In genomic region chr3:76965122-76965725, GRCh38 we compare ENCODE assay signal across 21 cellular contexts.
DNase-seq lines count a peak whose midpoint lies in the region; ATAC-seq, FAIRE-seq and TF ChIP-seq lines count a peak whose summit lies in the region.
"Had no signal": no experiment of that assay in that cellular context is flagged by ENCODE, and none has a peak within 500 bp of the region (broad histone marks: within the 10 kb centered on the region; RNA-seq: fewer than 3 reads in every experiment).

No MANE protein-coding gene starts in this region.

- no peak overlapping the region for H2BK5ac ChIP-seq in neuronal stem cell (ENCODE audit: low read length)

- no peak for TF ChIP-seq POLR2A in gastroesophageal sphincter (IDR thresholded peaks at IDR 0.05)

- WGBS in neuronal stem cell (ENCODE audit: extremely low coverage in 2 of 2, insufficient read length in 2 of 2, insufficient replicate concordance in 1 of 2), 2 donors = no CpG with 5 or more reads among the region's 4 CpGs
- 58 to 64% methylated on average over 4 of the region's 4 CpGs for WGBS in gastroesophageal sphincter (ENCODE audit: low coverage in 1 of 2), 2 donors

- no peak overlapping the region for H2BK120ac ChIP-seq in neuronal stem cell (ENCODE audit: low read depth, low read length)

- H3K9ac ChIP-seq in kidney (ENCODE audit: low read length in 2 of 2) = no peak overlapping the region
- no peak overlapping the region for H3K9ac ChIP-seq in neuronal stem cell (ENCODE audit: low read depth, low read length, poor library complexity)
- H3K9ac ChIP-seq: GM23248 had no signal

- H3K18ac ChIP-seq in neuronal stem cell (ENCODE audit: low read length) = no peak overlapping the region

- no peak overlapping the region for H2AK5ac ChIP-seq in neuronal stem cell (ENCODE audit: low read depth, low read length)

- H3K9me3 ChIP-seq in kidney (ENCODE audit: control insufficient read depth in 1 of 2, low read length in 2 of 2) = no peaks in the 10 kb centered on the region
- no peaks in the 10 kb centered on the region for H3K9me3 ChIP-seq in neuronal stem cell (replicated peaks in 1 of 2; ENCODE audit: control insufficient read depth in 2 of 2, insufficient read depth in 1 of 2, low read depth in 1 of 2, low read length in 2 of 2)
- no peaks in the 10 kb centered on the region for H3K9me3 ChIP-seq in gastroesophageal sphincter
- H3K9me3 ChIP-seq: BE2C, SJSA1 had no signal

- no peaks in the 10 kb centered on the region for H3K79me1 ChIP-seq in neuronal stem cell (ENCODE audit: low read depth, low read length)

- H3K27me3 ChIP-seq in bronchial epithelial cell (ENCODE audit: control insufficient read depth, insufficient read depth, low read length) (no peaks in the 10 kb centered on the region), neuronal stem cell (ENCODE audit: control insufficient read depth in 3 of 3, insufficient read depth in 3 of 3, low read depth in 1 of 3, low read length in 3 of 3) (no peaks in the 10 kb centered on the region), gastroesophageal sphincter (no peaks in the 10 kb centered on the region)
- H3K27me3 ChIP-seq: BE2C, SJSA1 had no signal

- no peaks in the 10 kb centered on the region for H3K36me3 ChIP-seq in bronchial epithelial cell (ENCODE audit: control insufficient read depth, insufficient read depth, low read length)
- H3K36me3 ChIP-seq in kidney (ENCODE audit: control insufficient read depth in 1 of 2, insufficient read depth in 2 of 2, low read length in 2 of 2) = no peaks in the 10 kb centered on the region
- H3K36me3 ChIP-seq in neuronal stem cell (replicated peaks in 1 of 2; ENCODE audit: control insufficient read depth in 2 of 2, insufficient read depth in 2 of 2, low read length in 2 of 2) = no peaks in the 10 kb centered on the region
- no peaks in the 10 kb centered on the region for H3K36me3 ChIP-seq in gastroesophageal sphincter
- H3K36me3 ChIP-seq: BE2C, SJSA1 had no signal

- peak overlapping the region; percentile 48 for H2AFZ ChIP-seq in neuronal stem cell (ENCODE audit: low read length)
- H2AFZ ChIP-seq: GM23248 had no signal

- H3K23ac ChIP-seq in neuronal stem cell (ENCODE audit: low read depth, low read length, poor library complexity) = no peak overlapping the region

- FAIRE-seq in bronchial epithelial cell (lab: Jason Lieb, UNC) = no peak
- no peak for FAIRE-seq in kidney (lab: Jason Lieb, UNC)
- FAIRE-seq: A204.1, K562 had no signal

- no peak overlapping the region for H3K4ac ChIP-seq in neuronal stem cell (ENCODE audit: low read length)

- no peaks in the 10 kb centered on the region for H3K4me1 ChIP-seq in kidney (ENCODE audit: control insufficient read depth in 1 of 2, insufficient read depth in 1 of 2, low read depth in 1 of 2, low read length in 2 of 2)
- H3K4me1 ChIP-seq in neuronal stem cell (ENCODE audit: control insufficient read depth in 2 of 2, insufficient read depth in 1 of 2, low read depth in 1 of 2, low read length in 2 of 2) = peaks cover 2 to 5% of the 10 kb centered on the region in 2 donors
- H3K4me1 ChIP-seq in gastroesophageal sphincter = no peaks in the 10 kb centered on the region
- H3K4me1 ChIP-seq: BE2C, SJSA1 had no signal

- H2BK15ac ChIP-seq in neuronal stem cell (ENCODE audit: low read length) = no peak overlapping the region

- TF ChIP-seq CTCF in bronchial epithelial cell (IDR thresholded peaks at IDR 0.05; ENCODE audit: insufficient read depth, low read length, severe bottlenecking) (no peak), kidney (IDR thresholded peaks at IDR 0.05; ENCODE audit: borderline replicate concordance, extremely low read depth, insufficient read depth) (no peak), gastroesophageal sphincter (IDR thresholded peaks at IDR 0.05) (no peak)

- no peak for TF ChIP-seq EP300 in gastroesophageal sphincter (IDR thresholded peaks at IDR 0.05)

- no peak overlapping the region for H3K4me2 ChIP-seq in neuronal stem cell (ENCODE audit: insufficient read depth, low read length, poor library complexity, severe bottlenecking)

- ATAC-seq in gastroesophageal sphincter = no peak
- ATAC-seq: HCT116, K562, Panc1 had no signal

- no peak overlapping the region for H3K14ac ChIP-seq in neuronal stem cell (ENCODE audit: low read length)

- H2BK12ac ChIP-seq in neuronal stem cell (ENCODE audit: low read length) = no peak overlapping the region

- H3K4me3 ChIP-seq in bronchial epithelial cell (ENCODE audit: low read depth, low read length) = no peak overlapping the region
- no peak overlapping the region for H3K4me3 ChIP-seq in kidney (ENCODE audit: low read length in 2 of 2)
- H3K4me3 ChIP-seq in neuronal stem cell (ENCODE audit: low read length in 2 of 2) = no peak overlapping the region
- H3K4me3 ChIP-seq in gastroesophageal sphincter = no peak overlapping the region
- H3K4me3 ChIP-seq: GM23248, K562, SJSA1 had no signal

- H4K8ac ChIP-seq in neuronal stem cell (ENCODE audit: low read depth, low read length) = no peak overlapping the region

- peak; percentile 38 for DNase-seq in HCEC 1CT
- DNase-seq in bronchial epithelial cell (ENCODE audit: low read depth) = peak; percentile 20
- peak; percentile 18 for DNase-seq in kidney
- no peak for DNase-seq in neuronal stem cell (ENCODE audit: low spot score)
- DNase-seq in activated CD8-positive, alpha-beta memory T cell treated with anti-CD3 and anti-CD28 coated beads, Interleukin-2, amount 50 U/mL, for 4 hours = no peak
- DNase-seq in C1 segment of cervical spinal cord (lab: John Stamatoyannopoulos, UW) = no peak
- DNase-seq: BE2C; CD4-positive, alpha-beta T cell; DMS153; GF-D8; GM23248; NCI-H1417 treated with DMSO at 0.1 percent for 48 hours; NCI-H1930; NCI-H345; NCI-H524 treated with DMSO at 0.1 percent for 48 hours had no signal

- intact Hi-C loops in kidney (cut with DNase I) = no loop called here

- H3K27ac ChIP-seq in kidney (ENCODE audit: low read depth in 2 of 2, low read length in 2 of 2) = no peak overlapping the region
- H3K27ac ChIP-seq in neuronal stem cell (replicated peaks; ENCODE audit: low read length) = no peak overlapping the region
- no peak overlapping the region for H3K27ac ChIP-seq in gastroesophageal sphincter
- H3K27ac ChIP-seq: GM23248, SJSA1 had no signal

- no peak overlapping the region for H4K91ac ChIP-seq in neuronal stem cell (ENCODE audit: low read depth, low read length, poor library complexity)

Comparison
In these comparisons a context has a peak if more than half of its experiments do, and no peak if none do; other contexts are left out.
1. DNase-seq: peak in HCEC 1CT (single experiment), bronchial epithelial cell (single experiment) and kidney (single experiment); none in neuronal stem cell (single experiment), activated CD8-positive, alpha-beta memory T cell treated with anti-CD3 and anti-CD28 coated beads, Interleukin-2, amount 50 U/mL, for 4 hours (single experiment) and C1 segment of cervical spinal cord (0 of 14).